22 cellular contexts compared by ENCODE assay signal in genomic region chr5:2688586-2688985, GRCh38.
"Had no signal": no experiment of that assay in that cellular context is flagged by ENCODE, and none has a peak within 500 bp of the region (broad histone marks: within the 10 kb centered on the region; RNA-seq: fewer than 3 reads in every experiment).

No MANE protein-coding gene starts in this region.

- H3K27me3 ChIP-seq: colonic mucosa, left lung, right lobe of liver, transverse colon had no signal

- ATAC-seq: foreskin keratinocyte; left lung; lower lobe of right lung; psoas muscle; right lobe of liver; stimulated activated naive B cell treated with anti-CD40 and anti-IgM and Interleukin-4, amounts not matched to agents 10 μg/mL and 1 μg/mL and 100 μg/mL, for 72 hours; stimulated activated naive CD8-positive, alpha-beta T cell treated with anti-CD3 and anti-CD28 coated beads, Interleukin-15, amount 100 ng/mL, for 72 hours had no signal

- DNase-seq: colonic mucosa; dermis blood vessel endothelial cell; endodermal cell; erythroblast; foreskin keratinocyte; immature natural killer cell; left lung; lower lobe of right lung; mesenchymal stem cell; midbrain; psoas muscle; retina; right lobe of liver; spleen; stimulated activated CD4-positive, alpha-beta T cell treated with anti-CD3 and anti-CD28 coated beads, Interleukin-15, amount 100 ng/mL, for 24 hours; stimulated activated CD4-positive, alpha-beta T cell treated with anti-CD3 and anti-CD28 coated beads, Interleukin-1b, Interleukin-23, amount 100 ng/mL, for 48 hours; stimulated activated CD4-positive, alpha-beta T cell treated with anti-CD3 and anti-CD28 coated beads, Interleukin-4, amount 100 ng/mL, for 4 hours; stimulated activated naive B cell treated with anti-CD40 and anti-IgM and Interleukin-4, amounts not matched to agents 10 μg/mL and 1 μg/mL and 100 μg/mL, for 72 hours; stimulated activated naive CD8-positive, alpha-beta T cell treated with anti-CD3 and anti-CD28 coated beads, Interleukin-15, amount 100 ng/mL, for 72 hours; transverse colon had no signal

- H3K4me3 ChIP-seq: colonic mucosa, left lung, lower lobe of right lung, psoas muscle, right lobe of liver, spleen, thoracic aorta, transverse colon had no signal

- H3K9me3 ChIP-seq: colonic mucosa, lower lobe of right lung, psoas muscle, right lobe of liver, thoracic aorta, transverse colon had no signal

- H3K27ac ChIP-seq: colonic mucosa, foreskin keratinocyte, left lung, lower lobe of right lung, parathyroid adenoma, psoas muscle, right lobe of liver, spleen, thoracic aorta, transverse colon had no signal

- H3K4me1 ChIP-seq: colonic mucosa, left lung, lower lobe of right lung, psoas muscle, right lobe of liver, spleen, transverse colon had no signal

- H3K9ac ChIP-seq: parathyroid adenoma had no signal

- H3K36me3 ChIP-seq: colonic mucosa, left lung, lower lobe of right lung, right lobe of liver, spleen, thoracic aorta, transverse colon had no signal
